ENCODE assay signal across 10 cellular contexts in genomic region chr14:55123101-55123500, GRCh38. TPM values are rescaled to one million over a fixed set of nuclear protein-coding genes. Genes with fewer than 3 reads are reported as not detected.
DNase-seq lines count a peak whose midpoint lies in the region; ATAC-seq, FAIRE-seq and TF ChIP-seq lines count a peak whose summit lies in the region.
"Had no signal": no experiment of that assay in that cellular context is flagged by ENCODE, and none has a peak within 500 bp of the region (broad histone marks: within the 10 kb centered on the region; RNA-seq: fewer than 3 reads in every experiment).

No MANE protein-coding gene starts in this region.

- peak overlapping the region; percentile 61 for H3K27ac ChIP-seq in HepG2 (ENCODE audit: extremely low read length, insufficient read depth, low read length)
- no peak overlapping the region for H3K27ac ChIP-seq in right lobe of liver
- H3K27ac ChIP-seq in vagina, result peak overlapping the region; percentile 49

- no peaks in the 10 kb centered on the region for H3K27me3 Mint-ChIP-seq in chondrocyte (ENCODE audit: low read depth)
- peaks cover 2% of the 10 kb centered on the region for H3K27me3 Mint-ChIP-seq in mesothelial cell of epicardium (ENCODE audit: low read depth)

- H3K4me3 Mint-ChIP-seq in chondrocyte (ENCODE audit: unreplicated experiment) (no peak overlapping the region), mesothelial cell of epicardium (peak overlapping the region; percentile 9)

- FAIRE-seq in HepG2 (lab: Jason Lieb, UNC), result no peak

- ATAC-seq in HepG2, result peak; percentile 22
- ATAC-seq in right lobe of liver, result no peak
- no peak for ATAC-seq in GM19395 (IDR thresholded peaks at IDR 0.05; ENCODE audit: unreplicated experiment)
- no peak for ATAC-seq in GM21360 (IDR thresholded peaks at IDR 0.05; ENCODE audit: unreplicated experiment)

- H4K20me1 ChIP-seq in HepG2 (ENCODE audit: insufficient read depth, low read length), result no peaks in the 10 kb centered on the region

- DNase-seq in HepG2 (ENCODE audit: low spot score) (no peak), right lobe of liver (no peak), chondrocyte (ENCODE audit: low spot score) (no peak), mesothelial cell of epicardium (ENCODE audit: low spot score in 2 of 2, unreplicated experiment in 2 of 2) (no peak), vagina (ENCODE audit: extremely low spot score in 2 of 2) (no peak), HuH-7.5 (ENCODE audit: low spot score) (no peak)
- DNase-seq: activated naive CD4-positive, alpha-beta T cell treated with anti-CD3 and anti-CD28 coated beads, Interleukin-2, amount 50 U/mL, for 16 hours; Kasumi-1 had no signal

- H2AFZ ChIP-seq in HepG2 (ENCODE audit: low read length), result no peak overlapping the region

- WGBS in HepG2 (ENCODE audit: low lambda C conversion rate), result 68% methylated on average over 7 of the region's 8 CpGs
- WGBS in right lobe of liver (ENCODE audit: insufficient coverage, low coverage, low lambda C conversion rate, missing lambda C conversion rate), result 73% methylated on average over 8 of the region's 8 CpGs

- H3K36me3 Mint-ChIP-seq in chondrocyte (ENCODE audit: low read depth), result no peaks in the 10 kb centered on the region
- no peaks in the 10 kb centered on the region for H3K36me3 Mint-ChIP-seq in mesothelial cell of epicardium

- H3K36me3 ChIP-seq in HepG2 (replicated peaks in 1 of 2; ENCODE audit: control insufficient read depth in 1 of 2, insufficient read depth in 2 of 2, low read length in 2 of 2) (no peaks in the 10 kb centered on the region), right lobe of liver (no peaks in the 10 kb centered on the region), vagina (no peaks in the 10 kb centered on the region)

- peak overlapping the region; percentile 70 for H3K4me2 ChIP-seq in HepG2 (ENCODE audit: low read depth, low read length)

- H3K27me3 ChIP-seq in HepG2 (ENCODE audit: control insufficient read depth in 1 of 2, insufficient read depth in 2 of 2, low read length in 2 of 2), result peaks cover 2 to 10% of the 10 kb centered on the region in 2 experiments; a peak in 3 of 5 replicates
- H3K27me3 ChIP-seq in right lobe of liver, result no peaks in the 10 kb centered on the region
- no peaks in the 10 kb centered on the region for H3K27me3 ChIP-seq in vagina

- H3K4me1 ChIP-seq in HepG2 (ENCODE audit: insufficient read depth, low read length), result peaks cover 48% of the 10 kb centered on the region
- no peaks in the 10 kb centered on the region for H3K4me1 ChIP-seq in right lobe of liver
- peaks cover 96% of the 10 kb centered on the region for H3K4me1 ChIP-seq in vagina

- no peaks in the 10 kb centered on the region for H3K79me2 ChIP-seq in HepG2 (ENCODE audit: insufficient read depth, low read length)

- in situ Hi-C loops in HepG2 (cut with HindIII; ENCODE audit: extremely low pct_ligation_motif_present, low pct_unique_long_range_greater_than_20kb), result no loop called here

- no peak for TF ChIP-seq CTCF in HepG2 (CRISPR knock-in tag; IDR thresholded peaks at IDR 0.05)
- TF ChIP-seq CTCF in right lobe of liver (IDR thresholded peaks at IDR 0.05), result no peak
- no peak for TF ChIP-seq CTCF in chondrocyte (IDR thresholded peaks at IDR 0.05)
- TF ChIP-seq CTCF in mesothelial cell of epicardium (IDR thresholded peaks at IDR 0.05; ENCODE audit: unreplicated experiment), result no peak
- no peak for TF ChIP-seq CTCF in vagina (IDR thresholded peaks at IDR 0.05)

- no peak for TF ChIP-seq RAD21 in HepG2 (CRISPR knock-in tag; IDR thresholded peaks at IDR 0.05)

- no TSS peak for BruUV-seq in HepG2 (replicated peaks; lab: Mats Ljungman, UMichigan)

- intact Hi-C loops in HepG2 (cut with micrococcal nuclease; ENCODE audit: unreplicated experiment) (no loop called here), right lobe of liver (cut with DNase I) (no loop called here), vagina (cut with DNase I) (loop anchor here (10.0 kb wide), 1 partner anchor 68 kb away; the partner anchor contains the start of gene MAPK1IP1L)

- H3K4me3 ChIP-seq in HepG2 (replicated peaks in 1 of 3; ENCODE audit: insufficient read depth in 1 of 3, low read depth in 2 of 3, low read length in 3 of 3) (peak overlapping the region in 1 of 3 experiments; percentile 34; a peak in 1 of 6 replicates), right lobe of liver (no peak overlapping the region), vagina (no peak overlapping the region)

- POLR2A ChIA-PET in HepG2 (lab: Yijun Ruan, JAX), result interaction anchor here (1.3 to 3.1 kb wide), 3 partner anchors 14 to 72 kb away, joined by 4 to 22 read pairs (median 14); partner anchors contain the start of gene MAPK1IP1L

- H3K27ac Mint-ChIP-seq in chondrocyte (ENCODE audit: unreplicated experiment) (peak overlapping the region; percentile 87), mesothelial cell of epicardium (peak overlapping the region; percentile 98)

- peaks cover 39% of the 10 kb centered on the region for H3K4me1 Mint-ChIP-seq in chondrocyte (ENCODE audit: low read depth)
- peaks cover 72% of the 10 kb centered on the region for H3K4me1 Mint-ChIP-seq in mesothelial cell of epicardium

- H3K9me3 ChIP-seq in HepG2 (ENCODE audit: low read length) (no peaks in the 10 kb centered on the region), right lobe of liver (no peaks in the 10 kb centered on the region), vagina (no peaks in the 10 kb centered on the region)

- TF ChIP-seq EP300 in HepG2 (IDR thresholded peaks at IDR 0.05; ENCODE audit: low read depth in 2 of 2, low read length in 2 of 2) (no peak), HepG2 (CRISPR knock-in tag; IDR thresholded peaks at IDR 0.05; ENCODE audit: borderline replicate concordance) (no peak)

- CTCF ChIA-PET in HepG2 (lab: Yijun Ruan, JAX; ENCODE audit: low intra/inter-chr PET ratio, low total read pairs), result no interaction called here

- TF ChIP-seq POLR2A in HepG2 (IDR thresholded peaks at IDR 0.05; ENCODE audit: insufficient read depth in 1 of 2, low read depth in 2 of 2, low read length in 2 of 2) (no peak), right lobe of liver (IDR thresholded peaks at IDR 0.05) (no peak), vagina (IDR thresholded peaks at IDR 0.05) (no peak)

- H3K9me3 Mint-ChIP-seq in chondrocyte (ENCODE audit: low read depth) (no peaks in the 10 kb centered on the region), mesothelial cell of epicardium (no peaks in the 10 kb centered on the region)

- no peak overlapping the region for H3K9ac ChIP-seq in HepG2 (ENCODE audit: insufficient read depth, low read depth, low read length)

TF ChIP-seq in HepG2, 621 proteins besides CTCF, POLR2A, EP300 and RAD21 (continues in another document):
- no peak for TF ChIP-seq SETDB1 (CRISPR knock-in tag; IDR thresholded peaks at IDR 0.05; ENCODE audit: borderline replicate concordance)
- no peak for TF ChIP-seq CHCHD3 (CRISPR knock-in tag; IDR thresholded peaks at IDR 0.05)

RNA-seq across cellular contexts. Expression of gene LGALS3, which starts 6.0 kb away (rescaled TPM):
- total RNA-seq in HepG2 (2016; rRNA removed; fragmentation: Illumina TruSeq; extraction: Trizol), result 5.0 and 6.3 TPM in 2 replicates
- 2.6 and 3.6 TPM in 2 replicates for total RNA-seq in HepG2 (2016; cell fraction: cytosol; rRNA removed; fragmentation: Illumina TruSeq; extraction: Trizol; ENCODE audit: low read depth)
- total RNA-seq in HepG2 (2016; cell fraction: insoluble cytoplasmic fraction; rRNA removed; fragmentation: Illumina TruSeq; extraction: Trizol), result 6.6 and 7.4 TPM in 2 replicates
- 2.7 and 2.8 TPM in 2 replicates for total RNA-seq in HepG2 (2016; cell fraction: membrane; rRNA removed; fragmentation: Illumina TruSeq; extraction: Trizol)
- total RNA-seq in HepG2 (2016; cell fraction: nucleus; rRNA removed; fragmentation: Illumina TruSeq; extraction: Trizol), result 2.9 TPM in 2 replicates
- 92.2 and 97.4 TPM in 2 replicates for polyA plus RNA-seq in HepG2 (2011; rRNA removed)
- polyA plus RNA-seq in HepG2 (2011; cell fraction: cytosol; rRNA removed), result 78.8 and 85.7 TPM in 2 replicates
- 48.6 and 48.9 TPM in 2 replicates for polyA plus RNA-seq in HepG2 (2011; cell fraction: nucleus; rRNA removed)
- polyA plus RNA-seq in HepG2 (2012), result 16.0 and 39.9 TPM in 2 replicates
- 5.0 and 5.9 TPM in 2 replicates for polyA plus RNA-seq in HepG2 (2016; cell fraction: cytosol; fragmentation: Illumina TruSeq; extraction: Trizol; ENCODE audit: low read depth)
- 10.5 and 10.8 TPM in 2 replicates for polyA plus RNA-seq in HepG2 (2016; cell fraction: insoluble cytoplasmic fraction; fragmentation: Illumina TruSeq; extraction: Trizol; ENCODE audit: low read depth)
- polyA plus RNA-seq in HepG2 (2016; cell fraction: membrane; fragmentation: Illumina TruSeq; extraction: Trizol; ENCODE audit: low read depth), result 3.3 TPM in 2 replicates
- 6.0 and 6.6 TPM in 2 replicates for polyA plus RNA-seq in HepG2 (2016; cell fraction: nucleus; fragmentation: Illumina TruSeq; extraction: Trizol; ENCODE audit: insufficient read depth, low read depth)
- polyA minus RNA-seq in HepG2 (2011; rRNA and poly(A)+ RNA removed; ENCODE audit: low replicate concordance), result 42.0 and 143 TPM in 2 replicates
- polyA minus RNA-seq in HepG2 (2011; cell fraction: cytosol; rRNA and poly(A)+ RNA removed), result 30.7 and 33.1 TPM in 2 replicates
- 12.0 and 17.0 TPM in 2 replicates for polyA minus RNA-seq in HepG2 (2011; cell fraction: nucleus; rRNA and poly(A)+ RNA removed)
- total RNA-seq in right lobe of liver, result 10 to 100 TPM in 3 of 6 experiments, 1 to 10 TPM in 3; 3.1 to 21.6 (median 12.3) TPM
- 53.5 to 56.2 TPM (median 54.1 TPM) in 3 replicates for total RNA-seq in chondrocyte
- total RNA-seq in mesothelial cell of epicardium, result 17.1 to 19.4 TPM (median 19.2 TPM) in 3 replicates
- 417 TPM for total RNA-seq in vagina

Comparison
In these comparisons a context has a peak if more than half of its experiments do, and no peak if none do; other contexts are left out.
1. H3K27ac ChIP-seq: peak in HepG2 (single experiment) and vagina (single experiment); none in right lobe of liver (0 of 3).